Comparison of ENCODE assay signal across 9 cellular contexts in the genomic region with DNA sequence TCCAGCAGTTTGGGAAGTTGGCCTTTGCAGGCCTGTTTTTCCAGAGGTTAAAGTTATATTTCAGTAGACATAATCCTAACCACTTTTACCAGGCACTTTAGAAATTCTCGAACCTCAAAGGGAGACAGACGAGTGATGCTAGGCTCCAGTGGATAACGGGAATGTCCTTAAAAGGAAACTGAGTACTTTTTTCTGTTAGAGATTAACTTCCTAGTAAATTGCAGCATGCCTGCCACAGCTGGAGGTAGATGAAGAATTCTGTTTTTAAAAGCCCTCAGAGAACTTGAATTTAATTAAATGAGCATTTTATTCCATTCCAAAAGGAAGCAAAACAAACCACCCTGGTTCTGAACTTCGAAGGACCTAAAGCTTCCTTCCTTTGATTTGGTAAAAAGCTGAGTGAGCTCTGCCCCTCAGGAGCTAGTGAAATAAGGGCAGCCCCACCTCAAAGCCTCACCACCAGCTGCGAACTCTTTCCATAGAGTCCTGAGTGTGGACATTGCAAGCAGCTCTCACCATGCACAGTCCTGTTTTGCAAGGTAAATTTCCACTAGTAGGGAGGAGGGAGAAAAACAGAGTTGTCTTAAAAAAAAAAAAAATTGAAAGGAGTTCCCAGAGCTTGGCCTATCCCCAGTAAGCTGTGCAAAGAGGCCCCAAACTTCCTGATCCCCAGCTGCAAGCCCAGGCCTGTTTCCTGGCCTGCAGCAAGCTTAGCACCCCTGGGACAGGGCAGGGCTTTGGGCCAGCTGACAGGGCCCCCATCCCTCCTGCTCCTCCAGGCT. TPM values are rescaled to one million over a fixed set of nuclear protein-coding genes. Genes with fewer than 3 reads are reported as not detected.
DNase-seq lines count a peak whose midpoint lies in the region; ATAC-seq and TF ChIP-seq lines count a peak whose summit lies in the region.
"Had no signal": no experiment of that assay in that cellular context is flagged by ENCODE, and none has a peak within 500 bp of the region (broad histone marks: within the 10 kb centered on the region; RNA-seq: fewer than 3 reads in every experiment).

No MANE protein-coding gene starts in this region.

- H3K23ac ChIP-seq in mesenchymal stem cell (ENCODE audit: low read length in 2 of 2), result no peak overlapping the region

- peak overlapping the region; percentile 82 for H3K27ac ChIP-seq in BLaER1
- peak overlapping the region; percentile 100 for H3K27ac ChIP-seq in mesenchymal stem cell (ENCODE audit: low read length, poor library complexity, severe bottlenecking)

- POLR2A ChIA-PET in GM10248 (lab: Yijun Ruan, JAX), result interaction anchor here (0.7 kb wide), 1 partner anchor 17 kb away, joined by 3 read pairs; no protein-coding TSS in a partner anchor

- peak overlapping the region in 1 of 2 experiments; percentile 44 for H3K14ac ChIP-seq in mesenchymal stem cell (ENCODE audit: low read length in 2 of 2)

- peak overlapping the region; percentile 89 for H2AK5ac ChIP-seq in mesenchymal stem cell (ENCODE audit: low read length, severe bottlenecking)

- no peaks in the 10 kb centered on the region for H3K36me3 ChIP-seq in BLaER1
- H3K36me3 ChIP-seq in mesenchymal stem cell (ENCODE audit: control insufficient read depth in 1 of 2, insufficient read depth in 2 of 2, low read depth in 1 of 2, low read length in 2 of 2), result peaks cover 0 to 10% of the 10 kb centered on the region in 2 experiments

- ATAC-seq in HG03469 (IDR thresholded peaks at IDR 0.05; ENCODE audit: unreplicated experiment) (peak; percentile 59), HG03460 (IDR thresholded peaks at IDR 0.05; ENCODE audit: unreplicated experiment) (no peak)

- peaks cover 10% of the 10 kb centered on the region for H3K79me1 ChIP-seq in mesenchymal stem cell (replicated peaks; ENCODE audit: low read length, poor library complexity, severe bottlenecking)

- H2BK5ac ChIP-seq in mesenchymal stem cell (ENCODE audit: low read depth, low read length, poor library complexity, severe bottlenecking), result peak overlapping the region; percentile 95

- peak overlapping the region in 1 of 2 experiments; percentile 35 for H3K4ac ChIP-seq in mesenchymal stem cell (ENCODE audit: low read depth in 1 of 2, low read length in 2 of 2)

- CTCF ChIA-PET in GM10248 (lab: Yijun Ruan, JAX), result interaction anchor here (1.7 kb wide), 1 partner anchor 14 kb away, joined by 6 read pairs; a partner anchor contains a TSS

- no peak overlapping the region for H2BK120ac ChIP-seq in mesenchymal stem cell (ENCODE audit: low read depth, low read length)

- H3K4me2 ChIP-seq in BLaER1 (peak overlapping the region; percentile 77), mesenchymal stem cell (ENCODE audit: low read length, poor library complexity, severe bottlenecking) (peak overlapping the region; percentile 2)

- DNase-seq in dedifferentiated amniotic fluid mesenchymal stem cell (ENCODE audit: extremely low spot score) (peak; percentile 41), mesenchymal stem cell (peak; percentile 46), hypothalamus (lab: John Stamatoyannopoulos, UW) (no peak), GM10248 (ENCODE audit: extremely low spot score) (no peak)
- no peak for DNase-seq in stimulated activated CD4-positive, alpha-beta T cell treated with anti-CD3 and anti-CD28 coated beads, Interleukin-4, amount 100 ng/mL, for 1 hour
- DNase-seq: DMS53 had no signal

- peak overlapping the region; percentile 25 for H3K4me3 ChIP-seq in BLaER1
- peak overlapping the region in 1 of 2 experiments; percentile 79 for H3K4me3 ChIP-seq in mesenchymal stem cell (ENCODE audit: insufficient read depth in 1 of 2, low read depth in 1 of 2, low read length in 2 of 2)

- H4K20me1 ChIP-seq in BLaER1, result no peaks in the 10 kb centered on the region

- H2AFZ ChIP-seq in mesenchymal stem cell (ENCODE audit: low read depth, low read length), result no peak overlapping the region

- H3K4me1 ChIP-seq in BLaER1 (peaks cover 40% of the 10 kb centered on the region), mesenchymal stem cell (ENCODE audit: control insufficient read depth, insufficient read depth, low read depth, low read length) (peaks cover 17% of the 10 kb centered on the region)

- H3K9ac ChIP-seq in BLaER1, result peak overlapping the region; percentile 49
- H3K9ac ChIP-seq in mesenchymal stem cell (ENCODE audit: low read length), result peak overlapping the region; percentile 90

- H3K18ac ChIP-seq in mesenchymal stem cell (ENCODE audit: low read depth in 1 of 2, low read length in 2 of 2), result peak overlapping the region; percentile 61 to 70

- no peak for TF ChIP-seq CTCF in GM10248 (IDR thresholded peaks at IDR 0.05; ENCODE audit: control extremely low read depth, extremely low read depth, low read depth, missing control alignments)

- no peak overlapping the region for H2BK15ac ChIP-seq in mesenchymal stem cell (ENCODE audit: low read depth, poor library complexity, severe bottlenecking)

- no peak overlapping the region for H2BK12ac ChIP-seq in mesenchymal stem cell (ENCODE audit: low read length in 2 of 2)

- H4K8ac ChIP-seq in mesenchymal stem cell (ENCODE audit: low read length), result peak overlapping the region; percentile 23

- no peaks in the 10 kb centered on the region for H3K9me3 ChIP-seq in BLaER1
- H3K9me3 ChIP-seq in mesenchymal stem cell (ENCODE audit: control insufficient read depth, low read length), result no peaks in the 10 kb centered on the region

- H4K91ac ChIP-seq in mesenchymal stem cell (ENCODE audit: low read length), result no peak overlapping the region

- WGBS in mesenchymal stem cell, result 33% methylated on average over 4 of the region's 5 CpGs

- H3K27me3 ChIP-seq in BLaER1 (no peaks in the 10 kb centered on the region), mesenchymal stem cell (ENCODE audit: control insufficient read depth in 1 of 2, insufficient read depth in 1 of 2, low read length in 2 of 2) (no peaks in the 10 kb centered on the region)

RNA-seq across cellular contexts. Expression of a gene that starts 11.3 kb away (rescaled TPM):
- polyA plus RNA-seq in mesenchymal stem cell (2013, experiment 1 of 2), result 1.2 TPM
- 1.00 TPM for polyA plus RNA-seq in mesenchymal stem cell (2013, experiment 2 of 2)

RNA-seq across cellular contexts. Expression of a gene that starts 13.4 kb away (rescaled TPM):
- 20.1 TPM for polyA plus RNA-seq in mesenchymal stem cell (2013, experiment 1 of 2)
- 23.7 TPM for polyA plus RNA-seq in mesenchymal stem cell (2013, experiment 2 of 2)

Comparison
In these comparisons a context has a peak if more than half of its experiments do, and no peak if none do; other contexts are left out.
1. DNase-seq: peak in dedifferentiated amniotic fluid mesenchymal stem cell (single experiment) and mesenchymal stem cell (single experiment); none in hypothalamus (0 of 51), stimulated activated CD4-positive, alpha-beta T cell treated with anti-CD3 and anti-CD28 coated beads, Interleukin-4, amount 100 ng/mL, for 1 hour (single experiment) and GM10248 (single experiment).